Comparison of ENCODE assay signal across 32 cellular contexts in genomic region chr7:96915029-96915428, GRCh38.
"Had no signal": no experiment of that assay in that cellular context is flagged by ENCODE, and none has a peak within 500 bp of the region (broad histone marks: within the 10 kb centered on the region; RNA-seq: fewer than 3 reads in every experiment).

No MANE protein-coding gene starts in this region.

- H3K27ac ChIP-seq: Peyer's patch, SJSA1 had no signal

- DNase-seq: Kasumi-1, MM.1S, MV-4-11, NCI-H1092, NCI-H1105, NCI-H1417 treated with DMSO at 0.1 percent for 48 hours, NCI-H146, NCI-H1694, NCI-H187, NCI-H1930, NCI-H2029 treated with DMSO at 0.1 percent for 48 hours, NCI-H2081 treated with DMSO at 0.1 percent for 48 hours, NCI-H2107, NCI-H2171, NCI-H226, NCI-H446 treated with DMSO at 0.1 percent for 48 hours, NCI-H510A, NCI-H524, NCI-H526, NCI-H69, NCI-H748 treated with DMSO at 0.1 percent for 48 hours, NCI-H82, OCI-M1, PC-3, Peyer's patch, Right ventricle myocardium superior, RPMI8226, SHP77 treated with DMSO at 0.1 percent for 48 hours, SK-N-SH, SW 1271, T-helper 1 cell had no signal

- H3K9me3 ChIP-seq: Peyer's patch, SJSA1, SK-N-SH had no signal

- H3K27me3 ChIP-seq: Peyer's patch, SJSA1 had no signal

- H3K4me1 ChIP-seq: Peyer's patch had no signal

- H3K4me3 ChIP-seq: Peyer's patch, SJSA1 had no signal

- H3K36me3 ChIP-seq: Peyer's patch, SJSA1 had no signal

- H3K4me2 ChIP-seq: SK-N-SH had no signal

- H3K9ac ChIP-seq: SK-N-SH had no signal
